ENCODE assay signal across 22 cellular contexts in the genomic region with DNA sequence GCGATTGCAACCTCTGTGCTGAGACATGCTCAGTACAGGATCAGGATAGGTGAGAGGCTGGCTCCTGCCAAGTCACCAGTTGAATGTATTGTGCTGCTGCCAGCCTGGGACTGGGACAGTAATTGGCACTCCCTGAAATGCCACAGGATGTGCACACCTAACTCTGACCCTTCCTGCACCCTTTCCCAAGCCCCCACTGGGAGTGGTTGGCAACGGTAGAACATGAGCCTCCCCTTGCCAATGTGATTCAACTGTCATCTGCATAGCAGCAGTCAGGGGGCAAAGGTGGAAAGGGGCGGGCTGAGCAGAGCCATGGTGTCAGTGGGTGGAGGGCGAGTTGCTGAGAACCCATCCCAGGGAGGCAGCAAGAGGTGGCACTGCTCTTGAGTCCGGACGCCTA. TPM values are rescaled to one million over a fixed set of nuclear protein-coding genes. Genes with fewer than 3 reads are reported as not detected.
DNase-seq lines count a peak whose midpoint lies in the region.
"Had no signal": no experiment of that assay in that cellular context is flagged by ENCODE, and none has a peak within 500 bp of the region (broad histone marks: within the 10 kb centered on the region; RNA-seq: fewer than 3 reads in every experiment).

No MANE protein-coding gene starts in this region.

- intact Hi-C loops in activated CD4-positive, alpha-beta memory T cell treated with anti-CD3 and anti-CD28 coated beads for 36 hours (cut with micrococcal nuclease): no loop called here

- H3K27me3 ChIP-seq in BLaER1 (no peaks in the 10 kb centered on the region), iPS-15b (ENCODE audit: control insufficient read depth, insufficient read depth, low read length) (no peaks in the 10 kb centered on the region), mucosa of rectum (ENCODE audit: control insufficient read depth in 2 of 2, insufficient read depth in 2 of 2, low read length in 2 of 2) (peaks cover 0 to 5% of the 10 kb centered on the region in 2 donors)

- H3K9me3 ChIP-seq in BLaER1 (no peaks in the 10 kb centered on the region), iPS-15b (ENCODE audit: control insufficient read depth, insufficient read depth, low read length) (no peaks in the 10 kb centered on the region), mucosa of rectum (ENCODE audit: control insufficient read depth in 2 of 2, low read length in 2 of 2) (no peaks in the 10 kb centered on the region)

- H3K4me2 ChIP-seq in BLaER1: 0 out of 2 replicates have a peak overlapping the region, but pooled peaks have one; percentile 19

- H3K4me1 ChIP-seq in BLaER1 (peaks cover 24% of the 10 kb centered on the region), iPS-15b (ENCODE audit: control insufficient read depth, insufficient read depth, low read length) (no peaks in the 10 kb centered on the region), mucosa of rectum (ENCODE audit: control insufficient read depth in 2 of 2, insufficient read depth in 2 of 2, low read length in 2 of 2) (peaks cover 12 to 31% of the 10 kb centered on the region in 2 donors)

- H3K4me3 ChIP-seq in BLaER1 (no peak overlapping the region), iPS-15b (ENCODE audit: low read depth, low read length) (no peak overlapping the region), mucosa of rectum (ENCODE audit: low read length in 2 of 2) (peak overlapping the region in 1 of 2 donors; percentile 20)
- H3K4me3 ChIP-seq: GM12878 had no signal

- POLR2A ChIA-PET in activated CD4-positive, alpha-beta memory T cell treated with anti-CD3 and anti-CD28 coated beads for 36 hours (lab: Charles Lee): no interaction called here

- CTCF ChIA-PET in activated CD4-positive, alpha-beta memory T cell treated with anti-CD3 and anti-CD28 coated beads for 36 hours (lab: Charles Lee): interaction anchor here (0.6 to 1.3 kb wide), 2 partner anchors 16 to 271 kb away, joined by 3 to 4 read pairs; no protein-coding TSS in a partner anchor

- no peaks in the 10 kb centered on the region for H3K9me3 Mint-ChIP-seq in activated CD4-positive, alpha-beta memory T cell treated with anti-CD3 and anti-CD28 coated beads for 36 hours

- DNase-seq in LoVo (ENCODE audit: low spot score) (peak; percentile 1), D341Med (ENCODE audit: low spot score) (no peak), NCI-H1417 (lab: John Stamatoyannopoulos, UW) (no peak)
- no peak for DNase-seq in stimulated activated CD4-positive, alpha-beta T cell treated with anti-CD3 and anti-CD28 coated beads, Interleukin-4, amount 100 ng/mL, for 4 hours
- no peak for DNase-seq in activated CD4-positive, alpha-beta memory T cell treated with anti-CD3 and anti-CD28 coated beads for 36 hours
- DNase-seq: 8988T; CD4-positive, CD25-positive, alpha-beta regulatory T cell; COR-L47; DMS53; EL; IMR-90; NCI-H1436; NCI-H1930; NCI-H345; NCI-H524 treated with DMSO at 0.1 percent for 48 hours had no signal

- no peaks in the 10 kb centered on the region for H3K36me3 ChIP-seq in BLaER1
- no peaks in the 10 kb centered on the region for H3K36me3 ChIP-seq in iPS-15b (ENCODE audit: control insufficient read depth, insufficient read depth, low read length)
- no peaks in the 10 kb centered on the region for H3K36me3 ChIP-seq in mucosa of rectum (ENCODE audit: control insufficient read depth in 2 of 2, insufficient read depth in 2 of 2, low read length in 2 of 2)

- no peaks in the 10 kb centered on the region for H3K36me3 Mint-ChIP-seq in activated CD4-positive, alpha-beta memory T cell treated with anti-CD3 and anti-CD28 coated beads for 36 hours
- H3K36me3 Mint-ChIP-seq: CD4-positive, CD25-positive, alpha-beta regulatory T cell had no signal

- H3K4me3 Mint-ChIP-seq in activated CD4-positive, alpha-beta memory T cell treated with anti-CD3 and anti-CD28 coated beads for 36 hours: no peak overlapping the region
- H3K4me3 Mint-ChIP-seq: B cell; CD4-positive, CD25-positive, alpha-beta regulatory T cell had no signal

- H3K4me1 Mint-ChIP-seq in activated CD4-positive, alpha-beta memory T cell treated with anti-CD3 and anti-CD28 coated beads for 36 hours (ENCODE audit: low read depth): no peaks in the 10 kb centered on the region
- H3K4me1 Mint-ChIP-seq: B cell; CD4-positive, CD25-positive, alpha-beta regulatory T cell had no signal

- H3K9ac ChIP-seq in BLaER1: no peak overlapping the region
- H3K9ac ChIP-seq in iPS-15b (ENCODE audit: low read depth, low read length): peak overlapping the region; percentile 16
- peak overlapping the region in 1 of 2 donors; percentile 34 for H3K9ac ChIP-seq in mucosa of rectum (ENCODE audit: low read depth in 1 of 2, low read length in 2 of 2)

- H3K27ac ChIP-seq in BLaER1: no peak overlapping the region
- peak overlapping the region; percentile 52 to 79 for H3K27ac ChIP-seq in mucosa of rectum (ENCODE audit: low read depth in 2 of 2, low read length in 2 of 2)

- H3K27me3 Mint-ChIP-seq in activated CD4-positive, alpha-beta memory T cell treated with anti-CD3 and anti-CD28 coated beads for 36 hours: peaks cover 24% of the 10 kb centered on the region

- no peak overlapping the region for H3K27ac Mint-ChIP-seq in activated CD4-positive, alpha-beta memory T cell treated with anti-CD3 and anti-CD28 coated beads for 36 hours
- H3K27ac Mint-ChIP-seq: B cell; CD4-positive, CD25-positive, alpha-beta regulatory T cell had no signal

- H4K20me1 ChIP-seq in BLaER1: no peaks in the 10 kb centered on the region

RNA-seq across cellular contexts. Expression of gene SPINT3, which starts 15.4 kb away (rescaled TPM):
- total RNA-seq in activated CD4-positive, alpha-beta memory T cell treated with anti-CD3 and anti-CD28 coated beads for 36 hours: not detected
- total RNA-seq: B cell; CD4-positive, CD25-positive, alpha-beta regulatory T cell; GM12878; H4; IMR-90; MCF 10A had no signal

RNA-seq across cellular contexts. Expression of gene WFDC2, which starts 30.5 kb away (rescaled TPM):
- total RNA-seq in activated CD4-positive, alpha-beta memory T cell treated with anti-CD3 and anti-CD28 coated beads for 36 hours: under 1 TPM; 0.38 to 0.92 TPM
- total RNA-seq: B cell; CD4-positive, CD25-positive, alpha-beta regulatory T cell; GM12878; H4; IMR-90; MCF 10A had no signal

RNA-seq across cellular contexts. Expression of gene WFDC6, which starts 39.3 kb away (rescaled TPM):
- not detected for total RNA-seq in activated CD4-positive, alpha-beta memory T cell treated with anti-CD3 and anti-CD28 coated beads for 36 hours
- total RNA-seq: B cell; CD4-positive, CD25-positive, alpha-beta regulatory T cell; GM12878; H4; IMR-90; MCF 10A had no signal

RNA-seq across cellular contexts. Expression of gene EPPIN, which starts 47.2 kb away (rescaled TPM):
- total RNA-seq in activated CD4-positive, alpha-beta memory T cell treated with anti-CD3 and anti-CD28 coated beads for 36 hours: not detected
- total RNA-seq: B cell; CD4-positive, CD25-positive, alpha-beta regulatory T cell; GM12878; H4; IMR-90; MCF 10A had no signal
